In the genomic region with DNA sequence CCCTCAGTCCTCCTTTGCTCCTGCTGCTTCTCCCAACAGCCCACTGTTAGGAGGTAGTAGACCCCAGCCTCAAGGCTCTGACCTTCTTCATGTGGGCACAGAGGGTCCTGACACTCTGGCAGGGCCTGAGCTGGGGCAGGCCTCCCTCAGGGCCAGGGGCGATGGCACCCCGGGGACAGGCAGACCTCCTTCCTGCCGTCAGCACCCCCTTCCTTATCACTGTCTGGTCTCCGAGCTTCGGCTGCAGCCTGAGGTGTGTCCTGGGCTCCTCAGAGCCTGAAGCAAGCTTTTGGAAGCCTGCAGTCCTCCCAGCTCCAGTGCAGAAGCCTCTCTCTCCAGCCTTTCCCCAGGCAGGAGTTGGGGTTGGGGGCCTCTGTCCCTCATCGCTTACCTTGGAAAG, we compare ENCODE assay signal across 1 cellular context.
TF ChIP-seq lines count a peak whose summit lies in the region.

No MANE protein-coding gene starts in this region.

TF ChIP-seq in K562, 482 proteins besides CTCF, POLR2A, EP300 and RAD21:
- TF ChIP-seq GATAD2B (IDR thresholded peaks at IDR 0.05; ENCODE audit: borderline replicate concordance): no peak
- no peak for TF ChIP-seq JUN (IDR thresholded peaks at IDR 0.05; ENCODE audit: borderline replicate concordance, low read depth, low read length)
- no peak for TF ChIP-seq JUN (CRISPR knock-in tag; IDR thresholded peaks at IDR 0.05; ENCODE audit: borderline replicate concordance)
- no peak for TF ChIP-seq KLF6 (CRISPR knock-in tag; IDR thresholded peaks at IDR 0.05; ENCODE audit: borderline replicate concordance)
- TF ChIP-seq, protein P1, sequence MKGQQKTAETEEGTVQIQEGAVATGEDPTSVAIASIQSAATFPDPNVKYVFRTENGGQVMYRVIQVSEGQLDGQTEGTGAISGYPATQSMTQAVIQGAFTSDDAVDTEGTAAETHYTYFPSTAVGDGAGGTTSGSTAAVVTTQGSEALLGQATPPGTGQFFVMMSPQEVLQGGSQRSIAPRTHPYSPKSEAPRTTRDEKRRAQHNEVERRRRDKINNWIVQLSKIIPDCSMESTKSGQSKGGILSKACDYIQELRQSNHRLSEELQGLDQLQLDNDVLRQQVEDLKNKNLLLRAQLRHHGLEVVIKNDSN (CRISPR knock-in tag; IDR thresholded peaks at IDR 0.05): no peak
TF ChIP-seq in K562: peak in this region for 0.
